9 cellular contexts compared by ENCODE assay signal in the genomic region with DNA sequence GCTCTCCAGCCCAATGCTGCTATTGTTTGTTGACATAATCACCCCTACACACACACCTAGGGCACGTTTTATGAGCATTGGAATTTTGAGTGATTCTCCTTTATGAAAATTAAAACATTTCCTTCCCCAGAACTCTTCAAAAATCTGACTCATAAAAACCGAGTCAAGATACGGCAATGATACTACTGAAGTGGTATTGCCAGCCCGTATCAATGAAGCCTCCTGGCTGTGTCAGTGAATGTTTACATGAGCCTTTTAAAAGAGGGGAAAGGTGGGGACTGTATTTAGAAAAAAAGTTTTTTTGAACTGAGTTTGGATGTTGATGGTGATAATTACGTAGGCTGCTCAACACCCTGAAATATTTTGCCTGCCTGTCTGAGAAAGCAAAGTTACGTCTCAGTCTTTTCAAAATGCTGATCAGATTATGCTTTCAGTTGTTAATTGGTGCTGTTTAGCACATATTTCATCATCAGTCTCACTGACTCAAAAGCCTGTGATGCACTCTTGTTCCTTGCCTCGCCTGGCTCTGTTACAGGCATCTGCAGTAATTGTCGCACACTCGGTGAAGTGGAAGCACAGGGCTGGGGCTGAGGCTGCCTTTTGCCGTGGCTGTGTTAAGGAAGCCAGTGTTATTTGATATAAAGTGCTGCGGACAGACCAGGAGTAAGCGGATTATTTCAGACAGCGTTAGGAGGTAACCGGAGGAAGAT.
DNase-seq lines count a peak whose midpoint lies in the region; ATAC-seq and TF ChIP-seq lines count a peak whose summit lies in the region.
"Had no signal": no experiment of that assay in that cellular context is flagged by ENCODE, and none has a peak within 500 bp of the region (broad histone marks: within the 10 kb centered on the region; RNA-seq: fewer than 3 reads in every experiment).

No MANE protein-coding gene starts in this region.

- 40 to 62% (median 42%) methylated on average over 14 of the region's 14 CpGs for WGBS in psoas muscle, 3 donors

- H3K4me3 Mint-ChIP-seq in T-helper 17 cell: no peak overlapping the region
- H3K4me3 Mint-ChIP-seq: activated T-helper 17 cell treated with anti-CD3 and anti-CD28 coated beads, Interleukin-2, amount 50 U/mL, for 72 hours had no signal

- intact Hi-C loops in psoas muscle (cut with DNase I): no loop called here

- ATAC-seq in RWPE2 (ENCODE audit: low read depth) (peak; percentile 33; the same call in 1 of the 3 replicates), psoas muscle (peak; percentile 46 to 86 (median 71)), HG03039 (IDR thresholded peaks at IDR 0.05; ENCODE audit: unreplicated experiment) (no peak), T-helper 17 cell (no peak), HG03460 (IDR thresholded peaks at IDR 0.05; ENCODE audit: unreplicated experiment) (no peak)
- ATAC-seq: activated T-helper 17 cell treated with anti-CD3 and anti-CD28 coated beads, Interleukin-2, amount 50 U/mL, for 72 hours had no signal

- H3K9me3 ChIP-seq in RWPE2 (ENCODE audit: severe bottlenecking): peaks cover 3% of the 10 kb centered on the region
- no peaks in the 10 kb centered on the region for H3K9me3 ChIP-seq in psoas muscle
- H3K9me3 ChIP-seq in T-helper 17 cell (ENCODE audit: control insufficient read depth, low read length, poor library complexity, severe bottlenecking): no peaks in the 10 kb centered on the region

- no peaks in the 10 kb centered on the region for H3K4me1 Mint-ChIP-seq in T-helper 17 cell
- H3K4me1 Mint-ChIP-seq: activated T-helper 17 cell treated with anti-CD3 and anti-CD28 coated beads, Interleukin-2, amount 50 U/mL, for 72 hours had no signal

- no peak overlapping the region for H3K4me3 ChIP-seq in RWPE2 (ENCODE audit: severe bottlenecking)
- H3K4me3 ChIP-seq in psoas muscle: no peak overlapping the region

- TF ChIP-seq CTCF in RWPE2 (IDR thresholded peaks at IDR 0.05; ENCODE audit: poor library complexity, severe bottlenecking) (no peak), psoas muscle (IDR thresholded peaks at IDR 0.05) (no peak)

- H3K27me3 ChIP-seq in RWPE2 (ENCODE audit: insufficient read depth, poor library complexity, severe bottlenecking) (no peaks in the 10 kb centered on the region), psoas muscle (ENCODE audit: insufficient read depth in 3 of 3, low read length in 2 of 3) (no peaks in the 10 kb centered on the region)

- H3K27ac ChIP-seq in RWPE2 (ENCODE audit: poor library complexity, severe bottlenecking) (no peak overlapping the region), psoas muscle (no peak overlapping the region)

- no peaks in the 10 kb centered on the region for H3K4me1 ChIP-seq in RWPE2 (ENCODE audit: insufficient read depth, poor library complexity, severe bottlenecking)
- peaks cover 4% of the 10 kb centered on the region for H3K4me1 ChIP-seq in psoas muscle

- H3K36me3 Mint-ChIP-seq in T-helper 17 cell (ENCODE audit: low read depth): no peaks in the 10 kb centered on the region

- H3K27me3 Mint-ChIP-seq in T-helper 17 cell: no peaks in the 10 kb centered on the region
- H3K27me3 Mint-ChIP-seq: activated T-helper 17 cell treated with anti-CD3 and anti-CD28 coated beads, Interleukin-2, amount 50 U/mL, for 72 hours had no signal

- H3K36me3 ChIP-seq in RWPE2 (ENCODE audit: low read depth) (0 out of 2 replicates have a peak, but pooled peaks cover 3% of the 10 kb centered on the region), psoas muscle (ENCODE audit: insufficient read depth in 1 of 2, low read depth in 1 of 2) (no peaks in the 10 kb centered on the region)

- DNase-seq in EL (peak; percentile 34), RWPE2 (ENCODE audit: low spot score) (no peak), globus pallidus (ENCODE audit: low spot score) (peak; percentile 37), psoas muscle (peak; percentile 57 to 70), T-helper 17 cell (no peak)
- DNase-seq in activated CD8-positive, alpha-beta memory T cell treated with anti-CD3 and anti-CD28 coated beads for 24 hours: no peak

- no peak overlapping the region for H3K27ac Mint-ChIP-seq in T-helper 17 cell
- H3K27ac Mint-ChIP-seq: activated T-helper 17 cell treated with anti-CD3 and anti-CD28 coated beads, Interleukin-2, amount 50 U/mL, for 72 hours had no signal

Comparison
In these comparisons a context has a peak if more than half of its experiments do, and no peak if none do; other contexts are left out.
1. DNase-seq: peak in EL (single experiment), globus pallidus (single experiment) and psoas muscle (2 of 2); none in RWPE2 (single experiment), activated CD8-positive, alpha-beta memory T cell treated with anti-CD3 and anti-CD28 coated beads for 24 hours (single experiment) and T-helper 17 cell (0 of 3).
2. ATAC-seq: peak in RWPE2 (single experiment) and psoas muscle (4 of 4); none in HG03039 (single experiment), T-helper 17 cell (single experiment) and HG03460 (single experiment).